ENCODE assay signal across 8 cellular contexts in the genomic region with DNA sequence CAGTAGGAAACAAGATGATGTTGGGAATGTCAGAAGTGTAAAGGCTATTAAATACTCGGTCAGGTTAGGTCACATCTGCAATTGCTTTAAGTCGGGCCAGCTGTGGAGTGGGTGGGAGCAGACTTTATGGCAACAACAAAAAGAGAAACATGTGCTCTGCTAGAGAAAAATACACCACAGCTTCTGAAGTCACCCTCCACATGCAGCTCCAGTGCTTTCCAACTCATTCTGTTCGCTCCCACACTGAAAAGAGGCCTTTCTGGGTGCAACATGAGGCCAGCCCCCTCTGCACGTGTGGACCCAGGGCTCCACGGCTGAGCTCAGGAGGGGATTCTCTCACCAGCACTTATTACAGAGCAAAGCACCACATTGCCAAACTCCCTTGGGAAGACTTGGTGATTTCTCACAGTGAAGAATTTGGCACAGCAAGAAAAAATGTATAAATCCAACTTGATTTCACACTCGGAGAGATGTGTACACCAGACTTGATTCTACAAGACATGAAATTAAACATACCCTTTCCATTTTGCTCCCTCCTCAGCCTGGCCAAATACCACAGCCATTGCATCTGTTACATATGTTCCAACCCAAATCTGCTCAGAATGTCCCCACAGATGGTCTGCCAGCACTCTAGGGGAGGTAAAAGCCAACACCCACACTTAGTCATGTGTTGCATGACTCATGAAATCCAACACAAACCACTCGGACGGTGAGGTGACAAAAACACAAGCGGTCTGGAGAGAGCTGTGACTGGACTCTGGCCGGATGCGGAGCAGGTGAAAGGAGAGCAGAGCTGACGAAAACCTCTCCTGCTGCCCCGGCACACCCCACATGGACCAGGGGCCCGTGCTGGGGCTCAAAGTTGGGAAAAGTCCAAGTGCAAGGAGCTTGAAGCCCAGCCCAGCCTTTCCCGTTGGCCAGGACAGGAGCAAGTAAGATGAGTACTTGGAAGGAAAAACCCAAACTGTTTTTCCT.
DNase-seq lines count a peak whose midpoint lies in the region; ATAC-seq, FAIRE-seq and TF ChIP-seq lines count a peak whose summit lies in the region.

No MANE protein-coding gene starts in this region.

- ATAC-seq in HG02798 (IDR thresholded peaks at IDR 0.05; ENCODE audit: poor library complexity, unreplicated experiment) (peak; percentile 77), K562 (peak; percentile 98), GM21737 (IDR thresholded peaks at IDR 0.05; ENCODE audit: unreplicated experiment) (no peak)

- no peaks in the 10 kb centered on the region for H3K79me2 ChIP-seq in K562 (ENCODE audit: control insufficient read depth, insufficient read depth, low read length)

- no peaks in the 10 kb centered on the region for H3K9me1 ChIP-seq in K562 (ENCODE audit: control insufficient read depth, insufficient read depth, low read length)

- WGBS in K562 (ENCODE audit: insufficient coverage, low coverage, missing lambda C conversion rate) = 14% methylated on average over 11 of the region's 15 CpGs
- 88% methylated on average over 15 of the region's 15 CpGs for WGBS in thymus

- no peaks in the 10 kb centered on the region for H3K9me3 ChIP-seq in K562 (replicated peaks; ENCODE audit: control insufficient read depth, insufficient read depth, low read depth, low read length)
- H3K9me3 ChIP-seq in thymus (ENCODE audit: control insufficient read depth) = no peaks in the 10 kb centered on the region

- TF ChIP-seq CTCF in K562 (IDR thresholded peaks at IDR 0.05 in 2 of 3, conservative IDR thresholded peaks at IDR 0.05 in 1 of 3; ENCODE audit: insufficient read depth in 2 of 3, low read depth in 1 of 3, low read length in 3 of 3) (no peak), kidney epithelial cell (IDR thresholded peaks at IDR 0.05; ENCODE audit: insufficient read depth, low read length, poor library complexity, severe bottlenecking) (no peak)

- no peaks in the 10 kb centered on the region for H4K20me1 ChIP-seq in K562 (replicated peaks; ENCODE audit: control insufficient read depth, insufficient read depth, low read length)

- DNase-seq in K562 (ENCODE audit: extremely low read depth in 1 of 4, low spot score in 3 of 4) (peak; percentile 66 to 87 (median 77)), kidney epithelial cell (ENCODE audit: low read depth) (peak; percentile 71), retina (no peak), NCI-H2227 treated with DMSO at 0.1 percent for 48 hours (lab: John Stamatoyannopoulos, UW) (no peak)
- DNase-seq in stimulated activated naive CD4-positive, alpha-beta T cell (lab: John Stamatoyannopoulos, UW) = no peak

- POLR2A ChIA-PET in K562 (lab: Yijun Ruan, JAX) = interaction anchor here (0.5 to 1.3 kb wide), 5 partner anchors 11 to 57 kb away, joined by 3 to 5 read pairs (median 3); no protein-coding TSS in a partner anchor

- peak; percentile 61; the same call in 1 of the 2 replicates for TF ChIP-seq EP300 in K562 (IDR thresholded peaks at IDR 0.05; ENCODE audit: low read length)

- peaks cover 11 to 26% of the 10 kb centered on the region in 2 experiments; a peak in 4 of 5 replicates for H3K4me1 ChIP-seq in K562 (replicated peaks in 1 of 2; ENCODE audit: control insufficient read depth in 2 of 2, insufficient read depth in 2 of 2, low read length in 2 of 2)
- no peaks in the 10 kb centered on the region for H3K4me1 ChIP-seq in thymus (ENCODE audit: control insufficient read depth, insufficient read depth, low read length)

- no peaks in the 10 kb centered on the region for H3K36me3 ChIP-seq in K562 (ENCODE audit: control insufficient read depth, insufficient read depth, low read length)
- H3K36me3 ChIP-seq in kidney epithelial cell (ENCODE audit: control insufficient read depth, insufficient read depth, low read length) = no peaks in the 10 kb centered on the region
- H3K36me3 ChIP-seq in thymus (ENCODE audit: control insufficient read depth, insufficient read depth) = no peaks in the 10 kb centered on the region

- in situ Hi-C loops in K562 (cut with MboI) = no loop called here

- peak overlapping the region; percentile 62 to 88 for H3K9ac ChIP-seq in K562 (ENCODE audit: insufficient read depth in 1 of 2, low read depth in 2 of 2, low read length in 2 of 2)

- peak; percentile 51; the same call in 1 of the 2 replicates for TF ChIP-seq POLR2A in K562 (conservative IDR thresholded peaks at IDR 0.05)

- H3K27me3 ChIP-seq in K562 (ENCODE audit: control insufficient read depth in 2 of 2, insufficient read depth in 2 of 2, low read length in 2 of 2) = no peaks in the 10 kb centered on the region
- no peaks in the 10 kb centered on the region for H3K27me3 ChIP-seq in kidney epithelial cell (ENCODE audit: control insufficient read depth, insufficient read depth, low read length)
- no peaks in the 10 kb centered on the region for H3K27me3 ChIP-seq in thymus (ENCODE audit: control insufficient read depth, insufficient read depth)

- FAIRE-seq in K562 (lab: Jason Lieb, UNC) = peak; percentile 98

- CTCF ChIA-PET in K562 (lab: Yijun Ruan, JAX; ENCODE audit: low intra/inter-chr PET ratio) = no interaction called here

- intact Hi-C loops in K562 (cut with micrococcal nuclease) = no loop called here

- TF ChIP-seq RAD21 in K562 (CRISPR knock-in tag; conservative IDR thresholded peaks at IDR 0.05 in 1 of 2, IDR thresholded peaks at IDR 0.05 in 1 of 2) = no peak

- H3K4me2 ChIP-seq in K562 (ENCODE audit: insufficient read depth, low read length) = peak overlapping the region; percentile 73

- BruUV-seq in K562 (replicated peaks; lab: Mats Ljungman, UMichigan) = no TSS peak

- H3K27ac ChIP-seq in K562 (ENCODE audit: extremely low read depth, low read depth, low read length) (peak overlapping the region; percentile 83; the same call in 2 of the 3 replicates), thymus (ENCODE audit: low read depth) (peak overlapping the region; percentile 43)

- peak overlapping the region; percentile 80 for H2AFZ ChIP-seq in K562 (ENCODE audit: low read depth, low read length)

- no peak overlapping the region for H3K4me3 ChIP-seq in K562
- H3K4me3 ChIP-seq in kidney epithelial cell (ENCODE audit: low read depth, low read length) = no peak overlapping the region
- H3K4me3 ChIP-seq in thymus (ENCODE audit: low read length) = no peak overlapping the region

TF ChIP-seq in K562, 482 proteins besides CTCF, POLR2A, EP300 and RAD21 (continues in another document):
- no peak for TF ChIP-seq ZNF766 (CRISPR knock-in tag; conservative IDR thresholded peaks at IDR 0.05)
- no peak for TF ChIP-seq ZSCAN29 (IDR thresholded peaks at IDR 0.05)
- TF ChIP-seq HNRNPL (IDR thresholded peaks at IDR 0.05; ENCODE audit: low read depth, low read length) = no peak
- TF ChIP-seq MAFF (IDR thresholded peaks at IDR 0.05; ENCODE audit: low read length) = peak; percentile 80
- TF ChIP-seq HDAC2 (IDR thresholded peaks at IDR 0.05) = no peak
- TF ChIP-seq, protein P1, sequence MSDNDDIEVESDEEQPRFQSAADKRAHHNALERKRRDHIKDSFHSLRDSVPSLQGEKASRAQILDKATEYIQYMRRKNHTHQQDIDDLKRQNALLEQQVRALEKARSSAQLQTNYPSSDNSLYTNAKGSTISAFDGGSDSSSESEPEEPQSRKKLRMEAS (CRISPR knock-in tag; IDR thresholded peaks at IDR 0.05) = peak; percentile 39; the same call in 1 of the 2 replicates
- peak; percentile 90 for TF ChIP-seq MAFG (tag; conservative IDR thresholded peaks at IDR 0.05)
- no peak for TF ChIP-seq ZNF311 (CRISPR knock-in tag; IDR thresholded peaks at IDR 0.05)
- TF ChIP-seq YBX1 (IDR thresholded peaks at IDR 0.05) = no peak
- no peak for TF ChIP-seq ASH1L (IDR thresholded peaks at IDR 0.05; ENCODE audit: borderline replicate concordance, low read depth, partially characterized antibody)
- 0 out of 4 replicates have a peak, but pooled peaks of 1 of the 2 experiments have one; percentile 16 for TF ChIP-seq MAZ (CRISPR knock-in tag; conservative IDR thresholded peaks at IDR 0.05 in 1 of 2, IDR thresholded peaks at IDR 0.05 in 1 of 2)
- no peak for TF ChIP-seq SRSF7 (optimal IDR thresholded peaks at IDR 0.05; ENCODE audit: low read depth, low read length)
- no peak for TF ChIP-seq ZNF79 (CRISPR knock-in tag; IDR thresholded peaks at IDR 0.05; ENCODE audit: low read depth)
- TF ChIP-seq, protein P2, sequence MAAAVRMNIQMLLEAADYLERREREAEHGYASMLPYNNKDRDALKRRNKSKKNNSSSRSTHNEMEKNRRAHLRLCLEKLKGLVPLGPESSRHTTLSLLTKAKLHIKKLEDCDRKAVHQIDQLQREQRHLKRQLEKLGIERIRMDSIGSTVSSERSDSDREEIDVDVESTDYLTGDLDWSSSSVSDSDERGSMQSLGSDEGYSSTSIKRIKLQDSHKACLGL (CRISPR knock-in tag; IDR thresholded peaks at IDR 0.05; ENCODE audit: borderline replicate concordance, poor library complexity, severe bottlenecking) = no peak
- no peak for TF ChIP-seq PRMT5 (CRISPR knock-in tag; IDR thresholded peaks at IDR 0.05)
- TF ChIP-seq, protein P3, sequence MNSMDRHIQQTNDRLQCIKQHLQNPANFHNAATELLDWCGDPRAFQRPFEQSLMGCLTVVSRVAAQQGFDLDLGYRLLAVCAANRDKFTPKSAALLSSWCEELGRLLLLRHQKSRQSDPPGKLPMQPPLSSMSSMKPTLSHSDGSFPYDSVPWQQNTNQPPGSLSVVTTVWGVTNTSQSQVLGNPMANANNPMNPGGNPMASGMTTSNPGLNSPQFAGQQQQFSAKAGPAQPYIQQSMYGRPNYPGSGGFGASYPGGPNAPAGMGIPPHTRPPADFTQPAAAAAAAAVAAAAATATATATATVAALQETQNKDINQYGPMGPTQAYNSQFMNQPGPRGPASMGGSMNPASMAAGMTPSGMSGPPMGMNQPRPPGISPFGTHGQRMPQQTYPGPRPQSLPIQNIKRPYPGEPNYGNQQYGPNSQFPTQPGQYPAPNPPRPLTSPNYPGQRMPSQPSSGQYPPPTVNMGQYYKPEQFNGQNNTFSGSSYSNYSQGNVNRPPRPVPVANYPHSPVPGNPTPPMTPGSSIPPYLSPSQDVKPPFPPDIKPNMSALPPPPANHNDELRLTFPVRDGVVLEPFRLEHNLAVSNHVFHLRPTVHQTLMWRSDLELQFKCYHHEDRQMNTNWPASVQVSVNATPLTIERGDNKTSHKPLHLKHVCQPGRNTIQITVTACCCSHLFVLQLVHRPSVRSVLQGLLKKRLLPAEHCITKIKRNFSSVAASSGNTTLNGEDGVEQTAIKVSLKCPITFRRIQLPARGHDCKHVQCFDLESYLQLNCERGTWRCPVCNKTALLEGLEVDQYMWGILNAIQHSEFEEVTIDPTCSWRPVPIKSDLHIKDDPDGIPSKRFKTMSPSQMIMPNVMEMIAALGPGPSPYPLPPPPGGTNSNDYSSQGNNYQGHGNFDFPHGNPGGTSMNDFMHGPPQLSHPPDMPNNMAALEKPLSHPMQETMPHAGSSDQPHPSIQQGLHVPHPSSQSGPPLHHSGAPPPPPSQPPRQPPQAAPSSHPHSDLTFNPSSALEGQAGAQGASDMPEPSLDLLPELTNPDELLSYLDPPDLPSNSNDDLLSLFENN (IDR thresholded peaks at IDR 0.05; ENCODE audit: low read depth in 2 of 2, low read length in 2 of 2) = no peak
- TF ChIP-seq MTA2 (IDR thresholded peaks at IDR 0.05; ENCODE audit: low read depth) = peak; percentile 18; the same call in 1 of the 2 replicates
- TF ChIP-seq KDM4B (IDR thresholded peaks at IDR 0.05; ENCODE audit: borderline replicate concordance in 2 of 2, low read depth in 1 of 2) = no peak

Comparison
In these comparisons a context has a peak if more than half of its experiments do, and no peak if none do; other contexts are left out.
1. DNase-seq: peak in K562 (4 of 4) and kidney epithelial cell (single experiment); none in retina (single experiment), NCI-H2227 treated with DMSO at 0.1 percent for 48 hours (single experiment) and stimulated activated naive CD4-positive, alpha-beta T cell (0 of 6).